ENCODE assay signal across 11 cellular contexts in genomic region chr12:109460538-109460937, GRCh38. TPM values are rescaled to one million over a fixed set of nuclear protein-coding genes. Genes with fewer than 3 reads are reported as not detected.
DNase-seq lines count a peak whose midpoint lies in the region; ATAC-seq and TF ChIP-seq lines count a peak whose summit lies in the region.
"Had no signal": no experiment of that assay in that cellular context is flagged by ENCODE, and none has a peak within 500 bp of the region (broad histone marks: within the 10 kb centered on the region; RNA-seq: fewer than 3 reads in every experiment).

No MANE protein-coding gene starts in this region.

- H3K9me3 ChIP-seq in heart right ventricle = no peaks in the 10 kb centered on the region
- no peaks in the 10 kb centered on the region for H3K9me3 ChIP-seq in esophagus muscularis mucosa
- H3K9me3 ChIP-seq in ovary = no peaks in the 10 kb centered on the region
- no peaks in the 10 kb centered on the region for H3K9me3 ChIP-seq in vagina

- no peak for TF ChIP-seq EP300 in esophagus muscularis mucosa (IDR thresholded peaks at IDR 0.05)
- no peak for TF ChIP-seq EP300 in ovary (IDR thresholded peaks at IDR 0.05)

- TF ChIP-seq POLR2A in esophagus muscularis mucosa (IDR thresholded peaks at IDR 0.05; ENCODE audit: low read depth) (no peak), ovary (IDR thresholded peaks at IDR 0.05) (no peak), vagina (IDR thresholded peaks at IDR 0.05) (no peak)

- WGBS in heart right ventricle, 2 donors = 90% methylated on average over 13 of the region's 13 CpGs
- 76% methylated on average over 13 of the region's 13 CpGs for WGBS in esophagus muscularis mucosa
- 87 to 93% (median 91%) methylated on average over 13 of the region's 13 CpGs for WGBS in ovary, 3 donors

- H3K36me3 ChIP-seq in heart right ventricle (peaks cover 0 to 60% (median 21%) of the 10 kb centered on the region in 9 donors), esophagus muscularis mucosa (peaks cover 21 to 46% (median 32%) of the 10 kb centered on the region in 4 donors), ovary (no peaks in the 10 kb centered on the region), vagina (peaks cover 0 to 40% of the 10 kb centered on the region in 2 donors)

- ATAC-seq in heart right ventricle (peak in 1 of 8 donors; percentile 6), left cardiac atrium (no peak), HG03135 (IDR thresholded peaks at IDR 0.05; ENCODE audit: unreplicated experiment) (no peak)

- no peak overlapping the region for H3K4me3 ChIP-seq in heart right ventricle
- no peak overlapping the region for H3K4me3 ChIP-seq in esophagus muscularis mucosa
- no peak overlapping the region for H3K4me3 ChIP-seq in ovary
- no peak overlapping the region for H3K4me3 ChIP-seq in vagina

- DNase-seq in heart right ventricle (no peak), left cardiac atrium (no peak), esophagus muscularis mucosa (ENCODE audit: extremely low spot score) (no peak), ovary (peak in 3 of 5 donors; percentile 42 to 54 (median 47)), vagina (ENCODE audit: extremely low spot score in 2 of 2) (no peak), HCEC 1CT (no peak)
- no peak for DNase-seq in stimulated activated CD4-positive, alpha-beta T cell treated with anti-CD3 and anti-CD28 coated beads, Interleukin-4, amount 100 ng/mL, for 24 hours
- DNase-seq: activated naive CD4-positive, alpha-beta T cell treated with Interleukin-2 at 50 U/mL for 16 hours; naive thymus-derived CD4-positive, alpha-beta T cell had no signal

- H3K27me3 ChIP-seq in heart right ventricle = no peaks in the 10 kb centered on the region
- H3K27me3 ChIP-seq in esophagus muscularis mucosa = no peaks in the 10 kb centered on the region
- H3K27me3 ChIP-seq in ovary = no peaks in the 10 kb centered on the region
- H3K27me3 ChIP-seq in vagina = no peaks in the 10 kb centered on the region

- no peak for TF ChIP-seq CTCF in heart right ventricle (IDR thresholded peaks at IDR 0.05)
- no peak for TF ChIP-seq CTCF in esophagus muscularis mucosa (IDR thresholded peaks at IDR 0.05)
- no peak for TF ChIP-seq CTCF in ovary (IDR thresholded peaks at IDR 0.05)
- TF ChIP-seq CTCF in vagina (IDR thresholded peaks at IDR 0.05) = no peak

- peaks cover 30 to 88% (median 82%) of the 10 kb centered on the region in 9 donors for H3K4me1 ChIP-seq in heart right ventricle
- peaks cover 88 to 100% (median 100%) of the 10 kb centered on the region in 4 donors for H3K4me1 ChIP-seq in esophagus muscularis mucosa
- H3K4me1 ChIP-seq in ovary (ENCODE audit: insufficient read depth) = peaks cover 43% of the 10 kb centered on the region
- H3K4me1 ChIP-seq in vagina = peaks cover 89% of the 10 kb centered on the region

- intact Hi-C loops in heart right ventricle (cut with DNase I) = loop anchor here in 1 of 10 donors (5.0 kb wide), 1 partner anchor 33 kb away; no protein-coding TSS in a partner anchor
- intact Hi-C loops in left cardiac atrium (cut with DNase I) = no loop called here
- intact Hi-C loops in esophagus muscularis mucosa (cut with DNase I) = no loop called here
- intact Hi-C loops in ovary (cut with DNase I) = no loop called here
- intact Hi-C loops in vagina (cut with DNase I) = no loop called here

- peak overlapping the region; percentile 87 to 99 (median 98) for H3K27ac ChIP-seq in heart right ventricle
- H3K27ac ChIP-seq in esophagus muscularis mucosa (replicated peaks in 1 of 4) = peak overlapping the region; percentile 91 to 98 (median 96)
- peak overlapping the region; percentile 67 to 71 for H3K27ac ChIP-seq in ovary
- peak overlapping the region; percentile 94 for H3K27ac ChIP-seq in vagina
- H3K27ac ChIP-seq: VCaP had no signal

RNA-seq across cellular contexts. Expression of gene KCTD10, which starts 16.6 kb away (rescaled TPM):
- total RNA-seq in heart right ventricle (10 to 100 TPM; 21.5 to 64.9 (median 33.8) TPM), left cardiac atrium (10 to 100 TPM; 36.2 to 96.5 TPM), esophagus muscularis mucosa (100 to 1,000 TPM in 2 of 4 donors, 10 to 100 TPM in 2; 90.7 to 115 (median 104) TPM), ovary (10 to 100 TPM; 21.9 to 47.9 (median 38.0) TPM), vagina (86.2 TPM)
- polyA plus RNA-seq in heart right ventricle (10 to 100 TPM; 13.6 to 16.6 TPM), ovary (10 to 100 TPM; 21.6 to 70.6 TPM)

RNA-seq across cellular contexts. Expression of gene UBE3B, which starts 16.9 kb away (rescaled TPM):
- total RNA-seq in heart right ventricle = 10 to 100 TPM; 50.9 to 58.8 (median 55.8) TPM
- 10 to 100 TPM; 13.7 to 17.8 TPM for polyA plus RNA-seq in heart right ventricle
- 10 to 100 TPM; 40.4 to 54.8 TPM for total RNA-seq in left cardiac atrium
- 10 to 100 TPM; 42.4 to 59.2 (median 49.1) TPM for total RNA-seq in esophagus muscularis mucosa
- 10 to 100 TPM; 21.9 to 53.4 (median 33.5) TPM for total RNA-seq in ovary
- polyA plus RNA-seq in ovary = 10 to 100 TPM; 12.1 to 27.8 TPM
- total RNA-seq in vagina = 32.2 TPM

Comparison
In these comparisons a context has a peak if more than half of its experiments do, and no peak if none do; other contexts are left out.
1. DNase-seq: peak in ovary (3 of 5); none in heart right ventricle (0 of 2), left cardiac atrium (single experiment), esophagus muscularis mucosa (single experiment), vagina (0 of 2), stimulated activated CD4-positive, alpha-beta T cell treated with anti-CD3 and anti-CD28 coated beads, Interleukin-4, amount 100 ng/mL, for 24 hours (single experiment) and HCEC 1CT (single experiment).
2. Peak in every context shown above with its lines, with median percentiles within 50 percentile points of each other: H3K27ac ChIP-seq.